18 cellular contexts compared by ENCODE assay signal in genomic region chr2:69603146-69603743, GRCh38. TPM values are rescaled to one million over a fixed set of nuclear protein-coding genes. Genes with fewer than 3 reads are reported as not detected.
A peak's percentile ranks its signal among the peaks of the same experiment; 100 is the strongest.
DNase-seq lines count a peak whose midpoint lies in the region; ATAC-seq and TF ChIP-seq lines count a peak whose summit lies in the region.
"Had no signal": no experiment of that assay in that cellular context is flagged by ENCODE, and none has a peak within 500 bp of the region (broad histone marks: within the 10 kb centered on the region; RNA-seq: fewer than 3 reads in every experiment).

No MANE protein-coding gene starts in this region.

- no peak overlapping the region for H3K4me3 Mint-ChIP-seq in activated CD4-positive, alpha-beta memory T cell treated with anti-CD3 and anti-CD28 coated beads for 36 hours
- H3K4me3 Mint-ChIP-seq in activated CD4-positive, alpha-beta memory T cell treated with anti-CD3 and anti-CD28 coated beads, Interleukin-2, amount 10 ng/mL, durations not matched to agents 7 days and 5 days, result no peak overlapping the region
- H3K4me3 Mint-ChIP-seq in chondrocyte (ENCODE audit: unreplicated experiment), result no peak overlapping the region
- H3K4me3 Mint-ChIP-seq: dendritic cell treated with granulocyte-macrophage colony-stimulating factor and Interleukin-4, amounts not matched to agents 40 ng/mL and 50 ng/mL, for 4 days; stimulated activated effector memory CD8-positive, alpha-beta T cell treated with anti-CD3 and anti-CD28 coated beads, Interleukin-12 subunit alpha, Interleukin-12 subunit beta, amount 100 ng/mL, for 72 hours had no signal

- no peak for TF ChIP-seq EP300 in upper lobe of left lung (IDR thresholded peaks at IDR 0.05)
- no peak for TF ChIP-seq EP300 in sigmoid colon (IDR thresholded peaks at IDR 0.05)

- no peaks in the 10 kb centered on the region for H3K27me3 Mint-ChIP-seq in activated CD4-positive, alpha-beta memory T cell treated with anti-CD3 and anti-CD28 coated beads for 36 hours
- no peaks in the 10 kb centered on the region for H3K27me3 Mint-ChIP-seq in activated CD4-positive, alpha-beta memory T cell treated with anti-CD3 and anti-CD28 coated beads, Interleukin-2, amount 10 ng/mL, durations not matched to agents 7 days and 5 days
- H3K27me3 Mint-ChIP-seq in chondrocyte (ENCODE audit: low read depth), result no peaks in the 10 kb centered on the region
- H3K27me3 Mint-ChIP-seq: dendritic cell treated with granulocyte-macrophage colony-stimulating factor and Interleukin-4, amounts not matched to agents 40 ng/mL and 50 ng/mL, for 4 days had no signal

- H3K4me3 ChIP-seq in upper lobe of left lung, result no peak overlapping the region
- no peak overlapping the region for H3K4me3 ChIP-seq in sigmoid colon
- H3K4me3 ChIP-seq: heart right ventricle had no signal

- no peaks in the 10 kb centered on the region for H3K9me3 ChIP-seq in upper lobe of left lung
- H3K9me3 ChIP-seq in sigmoid colon, result no peaks in the 10 kb centered on the region
- H3K9me3 ChIP-seq: neutrophil had no signal

- ATAC-seq in sciatic nerve (peak; percentile 32), upper lobe of left lung (ENCODE audit: low FRiP score in 2 of 2) (no peak)
- ATAC-seq: Panc1; stimulated activated effector memory CD8-positive, alpha-beta T cell treated with anti-CD3 and anti-CD28 coated beads, Interleukin-12 subunit alpha, Interleukin-12 subunit beta, amount 100 ng/mL, for 72 hours had no signal

- H3K36me3 Mint-ChIP-seq in activated CD4-positive, alpha-beta memory T cell treated with anti-CD3 and anti-CD28 coated beads for 36 hours, result peaks cover 14% of the 10 kb centered on the region
- H3K36me3 Mint-ChIP-seq in activated CD4-positive, alpha-beta memory T cell treated with anti-CD3 and anti-CD28 coated beads, Interleukin-2, amount 10 ng/mL, durations not matched to agents 7 days and 5 days (ENCODE audit: low read depth), result peaks cover 66% of the 10 kb centered on the region
- H3K36me3 Mint-ChIP-seq in chondrocyte (ENCODE audit: low read depth), result peaks cover 2% of the 10 kb centered on the region

- intact Hi-C loops in activated CD4-positive, alpha-beta memory T cell treated with anti-CD3 and anti-CD28 coated beads for 36 hours (cut with micrococcal nuclease), result no loop called here
- intact Hi-C loops in sciatic nerve (cut with DNase I) (no loop called here), posterior cingulate gyrus (cut with DNase I) (no loop called here), sigmoid colon (cut with DNase I) (no loop called here)

- TF ChIP-seq POLR2A in upper lobe of left lung (IDR thresholded peaks at IDR 0.05), result no peak
- no peak for TF ChIP-seq POLR2A in sigmoid colon (IDR thresholded peaks at IDR 0.05)

- H3K27me3 ChIP-seq in upper lobe of left lung (no peaks in the 10 kb centered on the region), sigmoid colon (no peaks in the 10 kb centered on the region)
- H3K27me3 ChIP-seq: heart right ventricle, neutrophil had no signal

- 88 to 90% methylated on average over 4 of the region's 4 CpGs for WGBS in upper lobe of left lung, 2 donors
- 83 to 95% methylated on average over 4 of the region's 4 CpGs for WGBS in sigmoid colon, 2 donors

- no peak for DNase-seq in activated CD4-positive, alpha-beta memory T cell treated with anti-CD3 and anti-CD28 coated beads for 36 hours
- no peak for DNase-seq in activated CD4-positive, alpha-beta memory T cell treated with anti-CD3 and anti-CD28 coated beads, Interleukin-2, amount 10 ng/mL, durations not matched to agents 7 days and 5 days
- DNase-seq in NCI-H226 (peak; percentile 40), chondrocyte (ENCODE audit: low spot score) (no peak), sciatic nerve (ENCODE audit: low spot score) (no peak), posterior cingulate gyrus (no peak), upper lobe of left lung (no peak), sigmoid colon (no peak)
- DNase-seq: heart right ventricle, mesenchymal stem cell, NCI-H748 treated with DMSO at 0.1 percent for 48 hours, small intestine, trophoblast cell had no signal

- CTCF ChIA-PET in activated CD4-positive, alpha-beta memory T cell treated with anti-CD3 and anti-CD28 coated beads for 36 hours (lab: Charles Lee), result interaction anchor here (0.6 to 2.1 kb wide), 5 partner anchors 38 to 213 kb away, joined by 3 to 15 read pairs (median 3); no protein-coding TSS in a partner anchor
- CTCF ChIA-PET in activated CD4-positive, alpha-beta memory T cell treated with anti-CD3 and anti-CD28 coated beads, Interleukin-2, amount 10 ng/mL, durations not matched to agents 7 days and 5 days (lab: Charles Lee), result interaction anchor here (0.5 to 1.8 kb wide), 4 partner anchors 10 to 256 kb away, joined by 3 to 4 read pairs (median 3); partner anchors contain the start of gene AAK1

- H3K9me3 Mint-ChIP-seq in activated CD4-positive, alpha-beta memory T cell treated with anti-CD3 and anti-CD28 coated beads for 36 hours, result peaks cover 5% of the 10 kb centered on the region
- no peaks in the 10 kb centered on the region for H3K9me3 Mint-ChIP-seq in activated CD4-positive, alpha-beta memory T cell treated with anti-CD3 and anti-CD28 coated beads, Interleukin-2, amount 10 ng/mL, durations not matched to agents 7 days and 5 days
- peaks cover 8% of the 10 kb centered on the region for H3K9me3 Mint-ChIP-seq in chondrocyte (ENCODE audit: low read depth)
- H3K9me3 Mint-ChIP-seq: dendritic cell treated with granulocyte-macrophage colony-stimulating factor and Interleukin-4, amounts not matched to agents 40 ng/mL and 50 ng/mL, for 4 days had no signal

- H3K27ac Mint-ChIP-seq in activated CD4-positive, alpha-beta memory T cell treated with anti-CD3 and anti-CD28 coated beads for 36 hours, result peak overlapping the region; percentile 44
- H3K27ac Mint-ChIP-seq in activated CD4-positive, alpha-beta memory T cell treated with anti-CD3 and anti-CD28 coated beads, Interleukin-2, amount 10 ng/mL, durations not matched to agents 7 days and 5 days, result no peak overlapping the region
- H3K27ac Mint-ChIP-seq in chondrocyte (ENCODE audit: unreplicated experiment), result peak overlapping the region; percentile 42
- H3K27ac Mint-ChIP-seq: dendritic cell treated with granulocyte-macrophage colony-stimulating factor and Interleukin-4, amounts not matched to agents 40 ng/mL and 50 ng/mL, for 4 days; stimulated activated effector memory CD8-positive, alpha-beta T cell treated with anti-CD3 and anti-CD28 coated beads, Interleukin-12 subunit alpha, Interleukin-12 subunit beta, amount 100 ng/mL, for 72 hours had no signal

- H3K36me3 ChIP-seq in upper lobe of left lung, result no peaks in the 10 kb centered on the region
- H3K36me3 ChIP-seq in sigmoid colon, result no peaks in the 10 kb centered on the region
- H3K36me3 ChIP-seq: neutrophil had no signal

- TF ChIP-seq CTCF in chondrocyte (IDR thresholded peaks at IDR 0.05) (no peak), upper lobe of left lung (IDR thresholded peaks at IDR 0.05) (no peak), sigmoid colon (IDR thresholded peaks at IDR 0.05) (no peak)

- peaks cover 0 to 12% (median under 1%) of the 10 kb centered on the region in 4 donors for H3K4me1 ChIP-seq in upper lobe of left lung
- H3K4me1 ChIP-seq in sigmoid colon, result peaks cover 0 to 22% (median 5%) of the 10 kb centered on the region in 4 donors

- no peak overlapping the region for H3K27ac ChIP-seq in upper lobe of left lung
- H3K27ac ChIP-seq in sigmoid colon, result no peak overlapping the region
- H3K27ac ChIP-seq: neutrophil, VCaP had no signal

- peaks cover 88% of the 10 kb centered on the region for H3K4me1 Mint-ChIP-seq in activated CD4-positive, alpha-beta memory T cell treated with anti-CD3 and anti-CD28 coated beads for 36 hours (ENCODE audit: low read depth)
- peaks cover 71% of the 10 kb centered on the region for H3K4me1 Mint-ChIP-seq in activated CD4-positive, alpha-beta memory T cell treated with anti-CD3 and anti-CD28 coated beads, Interleukin-2, amount 10 ng/mL, durations not matched to agents 7 days and 5 days
- peaks cover 39% of the 10 kb centered on the region for H3K4me1 Mint-ChIP-seq in chondrocyte (ENCODE audit: low read depth)

- POLR2A ChIA-PET in activated CD4-positive, alpha-beta memory T cell treated with anti-CD3 and anti-CD28 coated beads for 36 hours (lab: Charles Lee), result interaction anchor here (1.5 kb wide), 1 partner anchor 13 kb away, joined by 4 read pairs; no protein-coding TSS in a partner anchor
- POLR2A ChIA-PET in activated CD4-positive, alpha-beta memory T cell treated with anti-CD3 and anti-CD28 coated beads, Interleukin-2, amount 10 ng/mL, durations not matched to agents 7 days and 5 days (lab: Charles Lee), result interaction anchor here (1.0 to 1.6 kb wide), 5 partner anchors 16 to 42 kb away, joined by 3 to 4 read pairs (median 4); no protein-coding TSS in a partner anchor

RNA-seq across cellular contexts. Expression of gene AAK1, which starts 40.3 kb away (rescaled TPM):
- 10 to 100 TPM; 95.2 to 99.3 TPM for total RNA-seq in activated CD4-positive, alpha-beta memory T cell treated with anti-CD3 and anti-CD28 coated beads for 36 hours
- 100 to 1,000 TPM; 115 to 121 TPM for total RNA-seq in activated CD4-positive, alpha-beta memory T cell treated with anti-CD3 and anti-CD28 coated beads, Interleukin-2, amount 10 ng/mL, durations not matched to agents 7 days and 5 days
- total RNA-seq in chondrocyte (78.5 to 97.5 TPM (median 97.2 TPM) in 3 replicates), sciatic nerve (82.4 TPM), upper lobe of left lung (100 to 1,000 TPM in 1 of 6 donors, 10 to 100 TPM in 5; 45.1 to 105 (median 58.8) TPM), sigmoid colon (10 to 100 TPM; 20.7 to 35.7 (median 22.9) TPM)
- 10 to 100 TPM in 2 of 3 donors, 1 to 10 TPM in 1; 5.4 to 19.5 (median 11.3) TPM for polyA plus RNA-seq in sigmoid colon
